19 cellular contexts compared by ENCODE assay signal in genomic region chr1:163436133-163436532, GRCh38.
"Had no signal": no experiment of that assay in that cellular context is flagged by ENCODE, and none has a peak within 500 bp of the region (broad histone marks: within the 10 kb centered on the region; RNA-seq: fewer than 3 reads in every experiment).

No MANE protein-coding gene starts in this region.

- ATAC-seq: activated CD8-positive, alpha-beta memory T cell treated with anti-CD3 and anti-CD28 coated beads, Interleukin-2, amount 10 ng/mL, durations not matched to agents 7 days and 5 days; heart left ventricle; left colon; naive thymus-derived CD4-positive, alpha-beta T cell; pancreas; T-cell; upper lobe of right lung had no signal

- H3K27ac ChIP-seq: pancreas, stomach, thoracic aorta, upper lobe of right lung had no signal

- DNase-seq: activated CD4-positive, alpha-beta T cell treated with anti-CD3 and anti-CD28 coated beads for 1 hour; activated CD4-positive, alpha-beta T cell treated with anti-CD3 and anti-CD28 coated beads, Interleukin-2, amount 50 U/mL, for 4 hours; activated CD8-positive, alpha-beta memory T cell treated with anti-CD3 and anti-CD28 coated beads, Interleukin-2, amount 10 ng/mL, durations not matched to agents 7 days and 5 days; activated naive CD4-positive, alpha-beta T cell treated with anti-CD3 and anti-CD28 coated beads, Interleukin-2, amount 10 ng/mL, durations not matched to agents 7 days and 5 days; activated T-cell treated with anti-CD3 and anti-CD28 coated beads, Interleukin-2, amount 50 U/mL, for 1 hour; central memory CD4-positive, alpha-beta T cell; cortex of kidney; effector memory CD4-positive, alpha-beta T cell; heart left ventricle; left colon; naive thymus-derived CD4-positive, alpha-beta T cell; pancreas; stimulated activated CD4-positive, alpha-beta T cell treated with anti-CD3 and anti-CD28 coated beads, Interleukin-12 subunit alpha, Interleukin-12 subunit beta, amount 100 ng/mL, for 4 hours; stimulated activated CD4-positive, alpha-beta T cell treated with anti-CD3 and anti-CD28 coated beads, Interleukin-2, amount 100 ng/mL, for 24 hours; stomach; T-cell; T1000; upper lobe of right lung had no signal
